In genomic region chr13:48142437-48142836, GRCh38 we compare ENCODE assay signal across 12 cellular contexts. TPM values are rescaled to one million over a fixed set of nuclear protein-coding genes. Genes with fewer than 3 reads are reported as not detected.
DNase-seq lines count a peak whose midpoint lies in the region; ATAC-seq, FAIRE-seq and TF ChIP-seq lines count a peak whose summit lies in the region.
"Had no signal": no experiment of that assay in that cellular context is flagged by ENCODE, and none has a peak within 500 bp of the region (broad histone marks: within the 10 kb centered on the region; RNA-seq: fewer than 3 reads in every experiment).

No MANE protein-coding gene starts in this region.

- no peak for TF ChIP-seq EP300 in K562 (IDR thresholded peaks at IDR 0.05; ENCODE audit: low read length)

- no peak overlapping the region for H3K9ac ChIP-seq in K562 (ENCODE audit: insufficient read depth in 1 of 2, low read depth in 2 of 2, low read length in 2 of 2)

- intact Hi-C loops in K562 (cut with micrococcal nuclease), result no loop called here

- H3K27ac ChIP-seq in K562 (ENCODE audit: extremely low read depth, low read depth, low read length), result no peak overlapping the region

- no peaks in the 10 kb centered on the region; a peak in 1 of 5 replicates for H3K4me1 ChIP-seq in K562 (replicated peaks in 1 of 2; ENCODE audit: control insufficient read depth in 2 of 2, insufficient read depth in 2 of 2, low read length in 2 of 2)

- POLR2A ChIA-PET in K562 (lab: Yijun Ruan, JAX), result no interaction called here

- no peaks in the 10 kb centered on the region for H4K20me1 ChIP-seq in K562 (replicated peaks; ENCODE audit: control insufficient read depth, insufficient read depth, low read length)

- H3K36me3 ChIP-seq in K562 (ENCODE audit: control insufficient read depth, insufficient read depth, low read length), result no peaks in the 10 kb centered on the region

- H3K9me3 ChIP-seq in K562 (replicated peaks; ENCODE audit: control insufficient read depth, insufficient read depth, low read depth, low read length), result no peaks in the 10 kb centered on the region

- DNase-seq in K562 (ENCODE audit: extremely low read depth in 1 of 4, low spot score in 3 of 4) (peak in 1 of 4 experiments; percentile 5), ureter (ENCODE audit: low spot score) (no peak), NCI-H187 treated with DMSO at 0.1 percent for 48 hours (lab: John Stamatoyannopoulos, UW) (no peak), UCSD-AML1 (lab: John Stamatoyannopoulos, UW; ENCODE audit: unreplicated experiment) (no peak)
- DNase-seq in activated CD4-positive, alpha-beta T cell treated with anti-CD3 and anti-CD28 coated beads, Interleukin-2, amount 50 U/mL, for 1 hour, result no peak
- DNase-seq: activated T-cell treated with anti-CD3 and anti-CD28 coated beads, Interleukin-2, amount 50 U/mL, for 4 hours; CD8-positive, alpha-beta T cell; cortex of kidney; NCI-H1048 had no signal

- no peak overlapping the region for H3K4me3 ChIP-seq in K562

- no peaks in the 10 kb centered on the region for H3K9me1 ChIP-seq in K562 (ENCODE audit: control insufficient read depth, insufficient read depth, low read length)

- no peak for TF ChIP-seq RAD21 in K562 (CRISPR knock-in tag; conservative IDR thresholded peaks at IDR 0.05 in 1 of 2, IDR thresholded peaks at IDR 0.05 in 1 of 2)

- FAIRE-seq in K562 (lab: Jason Lieb, UNC), result no peak

- ATAC-seq in GM18499 (IDR thresholded peaks at IDR 0.05; ENCODE audit: insufficient read depth, unreplicated experiment) (peak; percentile 98), GM21529 (IDR thresholded peaks at IDR 0.05; ENCODE audit: unreplicated experiment) (peak; percentile 91), HG03442 (IDR thresholded peaks at IDR 0.05; ENCODE audit: unreplicated experiment) (peak; percentile 86), K562 (no peak)
- ATAC-seq: activated T-cell treated with anti-CD3 and anti-CD28 coated beads, Interleukin-2, amount 50 U/mL, for 4 hours; CD8-positive, alpha-beta T cell had no signal

- H3K27me3 ChIP-seq in K562 (ENCODE audit: control insufficient read depth in 2 of 2, insufficient read depth in 2 of 2, low read length in 2 of 2), result no peaks in the 10 kb centered on the region

- TF ChIP-seq CTCF in K562 (IDR thresholded peaks at IDR 0.05 in 2 of 3, conservative IDR thresholded peaks at IDR 0.05 in 1 of 3; ENCODE audit: insufficient read depth in 2 of 3, low read depth in 1 of 3, low read length in 3 of 3), result no peak

- CTCF ChIA-PET in K562 (lab: Yijun Ruan, JAX; ENCODE audit: low intra/inter-chr PET ratio), result no interaction called here

- WGBS in K562 (ENCODE audit: insufficient coverage, low coverage, missing lambda C conversion rate), result 8% methylated on average over 2 of the region's 3 CpGs

- no peaks in the 10 kb centered on the region for H3K79me2 ChIP-seq in K562 (ENCODE audit: control insufficient read depth, insufficient read depth, low read length)

- in situ Hi-C loops in K562 (cut with MboI), result no loop called here

- TF ChIP-seq POLR2A in K562 (conservative IDR thresholded peaks at IDR 0.05), result no peak

- BruUV-seq in K562 (replicated peaks; lab: Mats Ljungman, UMichigan), result no TSS peak

- no peak overlapping the region for H3K4me2 ChIP-seq in K562 (ENCODE audit: insufficient read depth, low read length)

- no peak overlapping the region for H2AFZ ChIP-seq in K562 (ENCODE audit: low read depth, low read length)

TF ChIP-seq in K562, 482 proteins besides CTCF, POLR2A, EP300 and RAD21 (continues in another document):
- TF ChIP-seq ZBTB2 (IDR thresholded peaks at IDR 0.05) (no peak), ZNF639 (CRISPR knock-in tag; conservative IDR thresholded peaks at IDR 0.05 in 1 of 2, IDR thresholded peaks at IDR 0.05 in 1 of 2) (no peak), ADNP (tag; IDR thresholded peaks at IDR 0.05) (no peak), ZNF586 (CRISPR knock-in tag; conservative IDR thresholded peaks at IDR 0.05) (no peak), MTA2 (IDR thresholded peaks at IDR 0.05; ENCODE audit: low read depth) (no peak), TCF3 (CRISPR knock-in tag; IDR thresholded peaks at IDR 0.05) (peak; percentile 41), ILF3 (IDR thresholded peaks at IDR 0.05; ENCODE audit: borderline replicate concordance) (no peak), KAT2B (IDR thresholded peaks at IDR 0.05; ENCODE audit: low read depth, low read length) (no peak), CBFA2T3 (IDR thresholded peaks at IDR 0.05) (peak; percentile 57), E2F8 (IDR thresholded peaks at IDR 0.05; ENCODE audit: low read depth, partially characterized antibody) (no peak), PPARD (CRISPR knock-in tag; IDR thresholded peaks at IDR 0.05) (no peak), STAT5A (IDR thresholded peaks at IDR 0.05; ENCODE audit: borderline replicate concordance, low read length) (no peak), RBM22 (IDR thresholded peaks at IDR 0.05; ENCODE audit: low read depth, low read length, poor library complexity, severe bottlenecking) (no peak)

RNA-seq across cellular contexts. Expression of gene MED4, which starts 47.5 kb away (rescaled TPM):
- 5.6 and 20.3 TPM in 2 replicates for total RNA-seq in K562 (2011; cell fraction: chromatin; rRNA removed; ENCODE audit: low replicate concordance)
- total RNA-seq in K562 (2011; cell fraction: nucleolus; rRNA removed), result 5.7 and 7.8 TPM in 2 replicates
- 10.4 and 21.2 TPM in 2 replicates for total RNA-seq in K562 (2011; cell fraction: nucleoplasm; rRNA removed)
- total RNA-seq in K562 (2014; rRNA removed) (22.2 and 24.5 TPM in 2 replicates), K562 (2014; rRNA removed; fragmentation: Illumina TruSeq; extraction: Trizol) (35.7 and 45.1 TPM in 2 replicates), K562 (2015; rRNA removed; fragmentation: Illumina TruSeq; extraction: Trizol) (33.8 and 35.2 TPM in 2 replicates), K562 (2021) (29.9 and 34.1 TPM in 2 replicates), ureter (61.5 TPM)
- polyA plus RNA-seq in K562 (2011; rRNA removed) (61.5 and 80.8 TPM in 2 replicates), K562 (2014; fragmentation: Illumina TruSeq; extraction: Trizol) (59.6 and 63.6 TPM in 2 replicates), K562 (2014; fragmentation: Nextera tagmentation; extraction: Ambion mirVana) (10 to 100 TPM; 73.5 to 87.3 TPM), K562 (2014; rRNA removed) (55.3 and 58.3 TPM in 2 replicates)
- 22.5 and 37.4 TPM in 2 replicates for polyA plus RNA-seq in K562 (2011; cell fraction: cytosol; rRNA removed)
- polyA plus RNA-seq in K562 (2011; cell fraction: nucleus; rRNA removed), result 11.1 and 16.6 TPM in 2 replicates
- 25.7 and 37.5 TPM in 2 replicates for polyA plus RNA-seq in K562 (2012)
- polyA minus RNA-seq in K562 (2011; rRNA and poly(A)+ RNA removed), result 26.2 and 26.9 TPM in 2 replicates
- polyA minus RNA-seq in K562 (2011; cell fraction: cytosol; rRNA and poly(A)+ RNA removed), result 11.5 and 20.2 TPM in 2 replicates
- 4.2 and 12.6 TPM in 2 replicates for polyA minus RNA-seq in K562 (2011; cell fraction: nucleus; rRNA and poly(A)+ RNA removed)
